In the genomic region with DNA sequence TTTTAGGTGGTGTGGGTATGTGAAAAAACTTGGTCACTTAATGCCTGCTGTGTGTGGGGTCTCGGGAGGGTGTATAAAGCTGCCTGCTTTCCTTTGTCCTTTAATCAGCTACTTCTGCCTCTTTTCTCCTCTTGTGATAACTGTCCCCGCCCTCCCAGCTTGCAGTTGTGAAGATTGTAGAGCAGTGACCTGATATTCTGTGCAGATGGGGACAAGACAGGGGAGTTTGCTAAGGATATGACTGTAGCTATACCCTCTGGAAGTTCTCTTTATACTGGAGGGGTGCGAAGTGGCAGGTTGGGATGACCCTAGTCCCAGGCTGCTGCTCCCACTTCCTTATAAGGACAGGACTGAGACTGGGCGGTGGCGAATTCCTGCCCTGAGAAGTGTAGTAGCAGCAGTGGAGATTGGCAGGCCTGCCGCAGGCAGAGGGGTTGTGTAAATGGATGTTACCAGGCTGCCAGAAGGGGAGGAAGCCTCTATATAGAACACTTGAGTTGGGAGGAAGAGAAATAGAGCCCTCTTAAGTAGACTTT, we compare ENCODE assay signal across 8 cellular contexts. TPM values are rescaled to one million over a fixed set of nuclear protein-coding genes. Genes with fewer than 3 reads are reported as not detected.
DNase-seq lines count a peak whose midpoint lies in the region; ATAC-seq and TF ChIP-seq lines count a peak whose summit lies in the region.

No MANE protein-coding gene starts in this region.

- POLR2A ChIA-PET in A673 (lab: Charles Lee; ENCODE audit: low non-redundant PET), result no interaction called here

- ATAC-seq in heart right ventricle, result peak; percentile 61 to 83 (median 77)
- ATAC-seq in GM21717 (IDR thresholded peaks at IDR 0.05; ENCODE audit: unreplicated experiment), result no peak

- intact Hi-C loops in A673 (cut with micrococcal nuclease; ENCODE audit: unreplicated experiment), result no loop called here
- intact Hi-C loops in heart right ventricle (cut with DNase I), result loop anchor here in 7 of 10 donors (1.0 to 5.0 kb wide), 4 partner anchors 32 to 40 kb away; partner anchors contain the start of gene ZC3H10 (in 2 of the 7)
- intact Hi-C loops in ovary (cut with DNase I), result loop anchor here in 2 of 4 donors (2.0 to 5.0 kb wide), 3 partner anchors 32 to 63 kb away; partner anchors contain the start of genes NABP2 (in 1 of the 2) and RNF41 (in 1 of the 2)

- DNase-seq in A673 (ENCODE audit: low spot score) (peak; percentile 53), GM06990 (ENCODE audit: extremely low read depth, insufficient read length) (no peak), NCI-H510A (lab: John Stamatoyannopoulos, UW) (peak; percentile 21), amniotic epithelial cell (ENCODE audit: low read depth) (peak; percentile 64), heart right ventricle (peak; percentile 71 to 86), ovary (peak; percentile 57 to 77 (median 70))
- DNase-seq in central memory CD4-positive, alpha-beta T cell, result no peak

- BruUV-seq in A673 (replicated peaks; lab: Mats Ljungman, UMichigan), result TSS peak; percentile 64

- no peaks in the 10 kb centered on the region for H3K27me3 ChIP-seq in A673 (replicated peaks; ENCODE audit: insufficient read depth, low read depth, low read length, poor library complexity)
- H3K27me3 ChIP-seq in GM06990 (replicated peaks; ENCODE audit: control insufficient read depth, insufficient read depth, low read length), result no peaks in the 10 kb centered on the region
- H3K27me3 ChIP-seq in heart right ventricle, result no peaks in the 10 kb centered on the region
- no peaks in the 10 kb centered on the region for H3K27me3 ChIP-seq in ovary

- H3K27ac ChIP-seq in A673 (ENCODE audit: low read depth, low read length, poor library complexity, severe bottlenecking) (peak overlapping the region; percentile 95), heart right ventricle (peak overlapping the region; percentile 93 to 99 (median 98)), ovary (peak overlapping the region; percentile 82 to 91)

- no peak for TF ChIP-seq CTCF in A673 (conservative IDR thresholded peaks at IDR 0.05; ENCODE audit: low read depth, low read length)
- TF ChIP-seq CTCF in GM06990 (IDR thresholded peaks at IDR 0.05; ENCODE audit: insufficient read depth, low read length, poor library complexity, severe bottlenecking), result no peak
- no peak for TF ChIP-seq CTCF in heart right ventricle (IDR thresholded peaks at IDR 0.05)
- TF ChIP-seq CTCF in ovary (IDR thresholded peaks at IDR 0.05), result no peak

- H3K4me3 ChIP-seq in A673 (ENCODE audit: low read depth, low read length, poor library complexity, severe bottlenecking) (peak overlapping the region; percentile 78), GM06990 (replicated peaks; ENCODE audit: low read depth, low read length) (peak overlapping the region; percentile 91), heart right ventricle (peak overlapping the region; percentile 73 to 98 (median 91)), ovary (peak overlapping the region; percentile 97)

- CTCF ChIA-PET in A673 (lab: Charles Lee), result interaction anchor here (1.1 kb wide), 1 partner anchor 30 kb away, joined by 3 read pairs; the partner anchor contains the start of gene SMARCC2

- 0 to 1% methylated on average over 6 of the region's 6 CpGs for WGBS in heart right ventricle, 2 donors
- 0 to 1% (median 0%) methylated on average over 6 of the region's 6 CpGs for WGBS in ovary, 3 donors

- no peaks in the 10 kb centered on the region for H3K9me3 ChIP-seq in A673 (ENCODE audit: low read depth, low read length, poor library complexity, severe bottlenecking)
- H3K9me3 ChIP-seq in heart right ventricle, result no peaks in the 10 kb centered on the region
- no peaks in the 10 kb centered on the region for H3K9me3 ChIP-seq in ovary

- H3K4me1 ChIP-seq in A673 (ENCODE audit: insufficient read depth, low read length, poor library complexity, severe bottlenecking), result peaks cover 30% of the 10 kb centered on the region
- H3K4me1 ChIP-seq in heart right ventricle, result peaks cover 20 to 50% (median 40%) of the 10 kb centered on the region in 9 donors
- H3K4me1 ChIP-seq in ovary (ENCODE audit: insufficient read depth), result peaks cover 1% of the 10 kb centered on the region

- H3K36me3 ChIP-seq in A673 (ENCODE audit: insufficient read depth, low read length, poor library complexity, severe bottlenecking) (peaks cover 44% of the 10 kb centered on the region), GM06990 (ENCODE audit: control insufficient read depth, insufficient read depth, low read length) (peaks cover 32% of the 10 kb centered on the region), heart right ventricle (peaks cover 4 to 55% (median 44%) of the 10 kb centered on the region in 9 donors), ovary (no peaks in the 10 kb centered on the region)

- no peak for TF ChIP-seq EP300 in ovary (IDR thresholded peaks at IDR 0.05)

- TF ChIP-seq POLR2A in ovary (IDR thresholded peaks at IDR 0.05), result no peak

RNA-seq across cellular contexts. Expression of gene MYL6, which starts 0.8 kb away (rescaled TPM):
- total RNA-seq in A673 (2021) (690 and 789 TPM in 2 replicates), heart right ventricle (1,000 to 10,000 TPM in 1 of 10 donors, 100 to 1,000 TPM in 9; 355 to 1,188 (median 413) TPM), ovary (1,000 to 10,000 TPM in 5 of 7 donors, 100 to 1,000 TPM in 2; 782 to 1,485 (median 1,329) TPM)
- polyA plus RNA-seq in heart right ventricle (1,000 to 10,000 TPM in 1 of 2 donors, 100 to 1,000 TPM in 1; 670 to 2,127 TPM), ovary (1,000 to 10,000 TPM; 1,579 to 3,375 TPM)

RNA-seq across cellular contexts. Expression of gene MYL6B, which starts 6.6 kb away (rescaled TPM):
- total RNA-seq in A673 (2021) (180 and 181 TPM in 2 replicates), heart right ventricle (10 to 100 TPM; 39.8 to 61.9 (median 49.9) TPM), ovary (10 to 100 TPM; 65.9 to 99.2 (median 73.4) TPM)
- polyA plus RNA-seq in heart right ventricle (10 to 100 TPM; 31.9 to 64.0 TPM), ovary (10 to 100 TPM; 32.8 to 77.3 TPM)

RNA-seq across cellular contexts. Expression of gene SMARCC2, which starts 30.3 kb away (rescaled TPM):
- total RNA-seq in A673 (2021) (133 and 140 TPM in 2 replicates), heart right ventricle (10 to 100 TPM; 56.2 to 81.9 (median 62.8) TPM), ovary (100 to 1,000 TPM in 5 of 7 donors, 10 to 100 TPM in 2; 57.9 to 172 (median 117) TPM)
- polyA plus RNA-seq in heart right ventricle (10 to 100 TPM; 16.2 to 28.8 TPM), ovary (100 to 1,000 TPM in 1 of 2 donors, 10 to 100 TPM in 1; 66.4 to 139 TPM)

RNA-seq across cellular contexts. Expression of gene ESYT1, which starts 30.9 kb away (rescaled TPM):
- total RNA-seq in A673 (2021) (90.0 and 107 TPM in 2 replicates), heart right ventricle (10 to 100 TPM; 28.8 to 47.5 (median 31.9) TPM), ovary (100 to 1,000 TPM in 3 of 7 donors, 10 to 100 TPM in 4; 80.3 to 139 (median 97.3) TPM)
- polyA plus RNA-seq in heart right ventricle (10 to 100 TPM; 20.9 to 57.3 TPM), ovary (100 to 1,000 TPM in 1 of 2 donors, 10 to 100 TPM in 1; 62.3 to 102 TPM)

RNA-seq across cellular contexts. Expression of gene ZC3H10, which starts 40.9 kb away (rescaled TPM):
- total RNA-seq in A673 (2021) (11.8 and 14.4 TPM in 2 replicates), heart right ventricle (1 to 10 TPM; 3.6 to 5.8 (median 4.9) TPM), ovary (10 to 100 TPM in 4 of 7 donors, 1 to 10 TPM in 3; 1.8 to 14.7 (median 10.7) TPM)
- polyA plus RNA-seq in heart right ventricle (1 to 10 TPM; 2.1 to 3.4 TPM), ovary (1 to 10 TPM; 4.4 to 5.2 TPM)

Comparison
In these comparisons a context has a peak if more than half of its experiments do, and no peak if none do; other contexts are left out.
1. DNase-seq: peak in A673 (single experiment), NCI-H510A (single experiment), amniotic epithelial cell (single experiment), heart right ventricle (2 of 2) and ovary (5 of 5); none in GM06990 (single experiment) and central memory CD4-positive, alpha-beta T cell (single experiment).
2. Peak in every context shown above with its lines, with median percentiles within 50 percentile points of each other: H3K27ac ChIP-seq and H3K4me3 ChIP-seq.